19 cellular contexts compared by ENCODE assay signal in genomic region chr1:150928286-150928685, GRCh38. TPM values are rescaled to one million over a fixed set of nuclear protein-coding genes. Genes with fewer than 3 reads are reported as not detected.
DNase-seq lines count a peak whose midpoint lies in the region; ATAC-seq and TF ChIP-seq lines count a peak whose summit lies in the region.
"Had no signal": no experiment of that assay in that cellular context is flagged by ENCODE, and none has a peak within 500 bp of the region (broad histone marks: within the 10 kb centered on the region; RNA-seq: fewer than 3 reads in every experiment).

No MANE protein-coding gene starts in this region.

- DNase-seq in natural killer cell (no peak), T-helper 17 cell (no peak), fibroblast of gingiva (ENCODE audit: low read depth) (peak; percentile 35), type B pancreatic cell (ENCODE audit: extremely low spot score, unreplicated experiment) (no peak), 8988T (no peak)
- no peak for DNase-seq in natural killer cell treated with Interleukin-12 subunit alpha and Interleukin-12 subunit beta and Interleukin-15 and Interleukin-18, amount 100 ng/mL, for 72 hours (ENCODE audit: low spot score)
- DNase-seq: activated CD4-positive, alpha-beta T cell treated with anti-CD3 and anti-CD28 coated beads, Interleukin-2, amount 10 ng/mL, durations not matched to agents 7 days and 5 days; effector memory CD8-positive, alpha-beta T cell; H7; NCI-H1092; NCI-H82; T-helper 9 cell; trophoblast cell had no signal

- H3K36me3 Mint-ChIP-seq in natural killer cell, result peaks cover 8% of the 10 kb centered on the region
- H3K36me3 Mint-ChIP-seq in natural killer cell treated with Interleukin-12 subunit alpha and Interleukin-12 subunit beta and Interleukin-15 and Interleukin-18, amount 100 ng/mL, for 72 hours, result peaks cover 41% of the 10 kb centered on the region
- peaks cover 15% of the 10 kb centered on the region for H3K36me3 Mint-ChIP-seq in T-helper 17 cell (ENCODE audit: low read depth)
- H3K36me3 Mint-ChIP-seq in type B pancreatic cell, result peaks cover 43% of the 10 kb centered on the region

- TF ChIP-seq CTCF in natural killer cell (IDR thresholded peaks at IDR 0.05) (no peak), type B pancreatic cell (conservative IDR thresholded peaks at IDR 0.05) (no peak)

- ATAC-seq in natural killer cell (no peak), T-helper 17 cell (no peak), GM19351 (IDR thresholded peaks at IDR 0.05; ENCODE audit: unreplicated experiment) (no peak), GM19397 (IDR thresholded peaks at IDR 0.05; ENCODE audit: unreplicated experiment) (no peak)
- no peak for ATAC-seq in natural killer cell treated with Interleukin-12 subunit alpha and Interleukin-12 subunit beta and Interleukin-15 and Interleukin-18, amount 100 ng/mL, for 72 hours
- ATAC-seq: effector memory CD8-positive, alpha-beta T cell; stimulated activated effector memory CD8-positive, alpha-beta T cell treated with anti-CD3 and anti-CD28 coated beads, Interleukin-12 subunit alpha, Interleukin-12 subunit beta, amount 100 ng/mL, for 72 hours had no signal

- peaks cover 14 to 20% of the 10 kb centered on the region in 2 donors for H3K4me1 Mint-ChIP-seq in natural killer cell
- peaks cover 16 to 18% of the 10 kb centered on the region in 2 donors for H3K4me1 Mint-ChIP-seq in natural killer cell treated with Interleukin-12 subunit alpha and Interleukin-12 subunit beta and Interleukin-15 and Interleukin-18, amount 100 ng/mL, for 72 hours (ENCODE audit: low read depth in 2 of 2)
- H3K4me1 Mint-ChIP-seq in T-helper 17 cell, result peaks cover 13% of the 10 kb centered on the region
- no peaks in the 10 kb centered on the region for H3K4me1 Mint-ChIP-seq in type B pancreatic cell (ENCODE audit: unreplicated experiment)

- intact Hi-C loops in natural killer cell (cut with micrococcal nuclease), result loop anchor here (10.0 kb wide), 1 partner anchor 363 kb away; no protein-coding TSS in a partner anchor

- H3K9me3 Mint-ChIP-seq in natural killer cell (no peaks in the 10 kb centered on the region), type B pancreatic cell (no peaks in the 10 kb centered on the region)
- no peaks in the 10 kb centered on the region for H3K9me3 Mint-ChIP-seq in natural killer cell treated with Interleukin-12 subunit alpha and Interleukin-12 subunit beta and Interleukin-15 and Interleukin-18, amount 100 ng/mL, for 72 hours
- H3K9me3 Mint-ChIP-seq: effector memory CD8-positive, alpha-beta T cell had no signal

- no peaks in the 10 kb centered on the region for H3K9me3 ChIP-seq in T-helper 17 cell (ENCODE audit: control insufficient read depth, low read length, poor library complexity, severe bottlenecking)

- H3K27ac Mint-ChIP-seq in natural killer cell (peak overlapping the region in 1 of 2 donors; percentile 36), T-helper 17 cell (no peak overlapping the region), type B pancreatic cell (no peak overlapping the region)
- H3K27ac Mint-ChIP-seq in natural killer cell treated with Interleukin-12 subunit alpha and Interleukin-12 subunit beta and Interleukin-15 and Interleukin-18, amount 100 ng/mL, for 72 hours, result no peak overlapping the region
- H3K27ac Mint-ChIP-seq: activated CD4-positive, alpha-beta T cell treated with anti-CD3 and anti-CD28 coated beads, Interleukin-2, amount 10 ng/mL, durations not matched to agents 7 days and 5 days; effector memory CD8-positive, alpha-beta T cell; memory B cell had no signal

- H3K27me3 Mint-ChIP-seq in natural killer cell (ENCODE audit: low read depth in 2 of 2) (no peaks in the 10 kb centered on the region), T-helper 17 cell (no peaks in the 10 kb centered on the region), type B pancreatic cell (no peaks in the 10 kb centered on the region)
- H3K27me3 Mint-ChIP-seq in natural killer cell treated with Interleukin-12 subunit alpha and Interleukin-12 subunit beta and Interleukin-15 and Interleukin-18, amount 100 ng/mL, for 72 hours, result no peaks in the 10 kb centered on the region
- H3K27me3 Mint-ChIP-seq: activated CD4-positive, alpha-beta T cell treated with anti-CD3 and anti-CD28 coated beads, Interleukin-2, amount 10 ng/mL, durations not matched to agents 7 days and 5 days; effector memory CD8-positive, alpha-beta T cell; memory B cell had no signal

- H3K4me3 Mint-ChIP-seq in natural killer cell (peak overlapping the region; percentile 54), T-helper 17 cell (peak overlapping the region; percentile 43), type B pancreatic cell (peak overlapping the region; percentile 66)
- no peak overlapping the region for H3K4me3 Mint-ChIP-seq in natural killer cell treated with Interleukin-12 subunit alpha and Interleukin-12 subunit beta and Interleukin-15 and Interleukin-18, amount 100 ng/mL, for 72 hours

RNA-seq across cellular contexts. Expression of gene SETDB1, which starts 2.1 kb away (rescaled TPM):
- total RNA-seq in natural killer cell (10 to 100 TPM; 64.6 to 74.3 (median 70.5) TPM), T-helper 17 cell (10 to 100 TPM; 44.0 to 51.0 TPM), type B pancreatic cell (ENCODE audit: low replicate concordance) (53.5 and 73.8 TPM in 2 replicates)
- 10 to 100 TPM; 57.8 to 73.6 TPM for total RNA-seq in natural killer cell treated with Interleukin-12 subunit alpha and Interleukin-12 subunit beta and Interleukin-15 and Interleukin-18, amount 100 ng/mL, for 72 hours

RNA-seq across cellular contexts. Expression of gene CTXND2, which starts 41.4 kb away (rescaled TPM):
- not detected for total RNA-seq in natural killer cell
- not detected for total RNA-seq in natural killer cell treated with Interleukin-12 subunit alpha and Interleukin-12 subunit beta and Interleukin-15 and Interleukin-18, amount 100 ng/mL, for 72 hours
- not detected for total RNA-seq in T-helper 17 cell
- not detected in 2 replicates for total RNA-seq in type B pancreatic cell (ENCODE audit: low replicate concordance)
- total RNA-seq: activated CD4-positive, alpha-beta T cell treated with anti-CD3 and anti-CD28 coated beads, Interleukin-2, amount 10 ng/mL, durations not matched to agents 7 days and 5 days; bronchial epithelial cell; H7; omental fat pad had no signal

RNA-seq across cellular contexts. Expression of gene CERS2, which starts 46.3 kb away (rescaled TPM):
- total RNA-seq in natural killer cell (100 to 1,000 TPM; 122 to 129 (median 127) TPM), T-helper 17 cell (100 to 1,000 TPM; 108 to 142 TPM), type B pancreatic cell (ENCODE audit: low replicate concordance) (129 and 181 TPM in 2 replicates)
- 100 to 1,000 TPM; 170 to 211 TPM for total RNA-seq in natural killer cell treated with Interleukin-12 subunit alpha and Interleukin-12 subunit beta and Interleukin-15 and Interleukin-18, amount 100 ng/mL, for 72 hours

RNA-seq across cellular contexts. Expression of gene ARNT, which starts 51.9 kb away (rescaled TPM):
- 10 to 100 TPM; 34.0 to 41.4 (median 38.2) TPM for total RNA-seq in natural killer cell
- 10 to 100 TPM; 38.5 to 40.0 TPM for total RNA-seq in natural killer cell treated with Interleukin-12 subunit alpha and Interleukin-12 subunit beta and Interleukin-15 and Interleukin-18, amount 100 ng/mL, for 72 hours
- total RNA-seq in T-helper 17 cell, result 10 to 100 TPM; 27.3 to 32.3 TPM
- 30.1 and 36.1 TPM in 2 replicates for total RNA-seq in type B pancreatic cell (ENCODE audit: low replicate concordance)

RNA-seq across cellular contexts. Expression of gene ANXA9, which starts 53.8 kb away (rescaled TPM):
- total RNA-seq in natural killer cell (under 1 TPM in 1 of 3 donors, not detected in 2; 0.25 TPM), T-helper 17 cell (under 1 TPM in 1 of 2 donors, not detected in 1; 0.15 TPM), type B pancreatic cell (ENCODE audit: low replicate concordance) (5.8 and 9.5 TPM in 2 replicates)
- not detected for total RNA-seq in natural killer cell treated with Interleukin-12 subunit alpha and Interleukin-12 subunit beta and Interleukin-15 and Interleukin-18, amount 100 ng/mL, for 72 hours
